Comparison of ENCODE assay signal across 9 cellular contexts in genomic region chr1:161529463-161530104, GRCh38. TPM values are rescaled to one million over a fixed set of nuclear protein-coding genes. Genes with fewer than 3 reads are reported as not detected.
DNase-seq lines count a peak whose midpoint lies in the region; ATAC-seq, FAIRE-seq and TF ChIP-seq lines count a peak whose summit lies in the region.
"Not testable (repeated sequence)": the region's sequence is repeated elsewhere in the genome, so short reads cannot be mapped to it uniquely, and the experiment has no call there.
"Had no signal": no experiment of that assay in that cellular context is flagged by ENCODE, and none has a peak within 500 bp of the region (broad histone marks: within the 10 kb centered on the region; RNA-seq: fewer than 3 reads in every experiment).

No MANE protein-coding gene starts in this region.

- not testable (repeated sequence) for H2AFZ ChIP-seq in MM.1S (ENCODE audit: low read length); endothelial cell of umbilical vein (ENCODE audit: low read depth, low read length); trophoblast cell (ENCODE audit: insufficient read depth, low read length, poor library complexity)

- no CpG with 5 or more reads among the region's 19 CpGs for WGBS in trophoblast cell (ENCODE audit: extremely low coverage, insufficient coverage, insufficient read length)

- not testable (repeated sequence) for TF ChIP-seq POLR2A in endothelial cell of umbilical vein (IDR thresholded peaks at IDR 0.05; ENCODE audit: low read depth, low read length); vagina (IDR thresholded peaks at IDR 0.05)

- CTCF ChIA-PET in endothelial cell of umbilical vein (lab: Charles Lee): not testable (repeated sequence)

- TF ChIP-seq CTCF in MM.1S (IDR thresholded peaks at IDR 0.05; ENCODE audit: low read length); endothelial cell of umbilical vein (IDR thresholded peaks at IDR 0.05; ENCODE audit: extremely low read depth in 1 of 2, insufficient read depth in 1 of 2, low read depth in 1 of 2, low read length in 2 of 2); left lung (IDR thresholded peaks at IDR 0.05); vagina (IDR thresholded peaks at IDR 0.05): not testable (repeated sequence)

- not testable (repeated sequence) for H2BK120ac ChIP-seq in trophoblast cell (ENCODE audit: insufficient read depth, low read length, poor library complexity)

- not testable (repeated sequence) for H3K9me2 ChIP-seq in MM.1S (replicated peaks; ENCODE audit: insufficient read depth, low read length)

- H3K36me3 Mint-ChIP-seq in activated naive CD8-positive, alpha-beta T cell: not testable (repeated sequence)

- intact Hi-C loops in endothelial cell of umbilical vein (cut with micrococcal nuclease): loop anchor here (1.0 to 5.0 kb wide), 4 partner anchors 11 to 198 kb away; no protein-coding TSS in a partner anchor
- intact Hi-C loops in left lung (cut with DNase I); vagina (cut with DNase I): not testable (repeated sequence)

- H3K36me3 ChIP-seq in MM.1S (replicated peaks; ENCODE audit: insufficient read depth, low read length); endothelial cell of umbilical vein (ENCODE audit: control insufficient read depth in 2 of 2, extremely low read depth in 1 of 2, insufficient read depth in 2 of 2, low read length in 2 of 2); left lung; trophoblast cell (ENCODE audit: control insufficient read depth in 1 of 2, insufficient read depth in 2 of 2, low read length in 2 of 2); vagina: not testable (repeated sequence)

- ATAC-seq in SK-N-SH treated with all-trans-retinoic acid at 6 μM for 48 hours (peak; percentile 1), left lung (peak; percentile 6)

- dilution Hi-C loops in endothelial cell of umbilical vein (cut with MboI; ENCODE audit: extremely low pct_ligation_motif_present, low sequenced_read_pairs): not testable (repeated sequence)

- POLR2A ChIA-PET in endothelial cell of umbilical vein (lab: Charles Lee): not testable (repeated sequence)

- not testable (repeated sequence) for H3K18ac ChIP-seq in trophoblast cell (ENCODE audit: low read length)

- not testable (repeated sequence) for H3K4ac ChIP-seq in trophoblast cell (ENCODE audit: low read depth, low read length)

- H3K23ac ChIP-seq in trophoblast cell (ENCODE audit: low read length): not testable (repeated sequence)

- not testable (repeated sequence) for H2BK12ac ChIP-seq in trophoblast cell (ENCODE audit: low read length)

- not testable (repeated sequence) for H3K27me3 ChIP-seq in MM.1S (replicated peaks; ENCODE audit: insufficient read depth, low read length); endothelial cell of umbilical vein (ENCODE audit: control insufficient read depth in 2 of 2, insufficient read depth in 2 of 2, low read length in 2 of 2); left lung; vagina
- H3K27me3 ChIP-seq in trophoblast cell (ENCODE audit: insufficient read depth, low read length): peaks cover 10% of the 10 kb centered on the region

- not testable (repeated sequence) for H3K79me2 ChIP-seq in MM.1S (ENCODE audit: low read length); endothelial cell of umbilical vein (ENCODE audit: control insufficient read depth, insufficient read depth, low read length); trophoblast cell (ENCODE audit: control insufficient read depth, insufficient read depth, low read length, poor library complexity)

- H3K4me3 ChIP-seq in GM08714 (ENCODE audit: low read length) (peak overlapping the region; percentile 86), MM.1S (ENCODE audit: low read length) (peak overlapping the region; percentile 64), endothelial cell of umbilical vein (replicated peaks in 1 of 3; ENCODE audit: insufficient read depth in 1 of 3, low read depth in 1 of 3, low read length in 3 of 3) (peak overlapping the region in 2 of 3 experiments; percentile 16 to 36), left lung (peak overlapping the region; percentile 58 to 60), vagina (peak overlapping the region; percentile 68 to 79)
- not testable (repeated sequence) for H3K4me3 ChIP-seq in trophoblast cell (ENCODE audit: low read depth, low read length)

- H2BK5ac ChIP-seq in trophoblast cell (ENCODE audit: low read depth, low read length, poor library complexity): not testable (repeated sequence)

- not testable (repeated sequence) for H2AK5ac ChIP-seq in trophoblast cell (ENCODE audit: low read length)

- not testable (repeated sequence) for H3K79me1 ChIP-seq in trophoblast cell (ENCODE audit: low read length)

- H3K4me1 Mint-ChIP-seq in activated naive CD8-positive, alpha-beta T cell (ENCODE audit: low read depth): peaks cover 31% of the 10 kb centered on the region

- not testable (repeated sequence) for H3K27me3 Mint-ChIP-seq in activated naive CD8-positive, alpha-beta T cell

- not testable (repeated sequence) for H3K14ac ChIP-seq in trophoblast cell (ENCODE audit: low read length)

- H4K12ac ChIP-seq in trophoblast cell (ENCODE audit: low read depth, low read length): not testable (repeated sequence)

- peak overlapping the region; percentile 58 for H3K4me2 ChIP-seq in MM.1S (ENCODE audit: low read depth, low read length)
- H3K4me2 ChIP-seq in endothelial cell of umbilical vein (ENCODE audit: insufficient read depth, low read length): peak overlapping the region; percentile 47
- H3K4me2 ChIP-seq in trophoblast cell (ENCODE audit: low read length): peak overlapping the region; percentile 60

- H4K91ac ChIP-seq in trophoblast cell (ENCODE audit: low read depth, low read length): not testable (repeated sequence)

- H3K9me3 Mint-ChIP-seq in activated naive CD8-positive, alpha-beta T cell (ENCODE audit: low read depth): not testable (repeated sequence)

- not testable (repeated sequence) for H3K9me3 ChIP-seq in MM.1S (replicated peaks; ENCODE audit: insufficient read depth, low read length); endothelial cell of umbilical vein (replicated peaks; ENCODE audit: control insufficient read depth, insufficient read depth, low read length); left lung; trophoblast cell (ENCODE audit: insufficient read depth, low read depth, low read length); vagina

- not testable (repeated sequence) for H3K9me1 ChIP-seq in endothelial cell of umbilical vein (replicated peaks; ENCODE audit: control insufficient read depth, extremely low read depth, insufficient read depth, low read length)

- peak; percentile 42 for FAIRE-seq in endothelial cell of umbilical vein (lab: Jason Lieb, UNC)

- H3K27ac Mint-ChIP-seq in activated naive CD8-positive, alpha-beta T cell: peak overlapping the region; percentile 98

- not testable (repeated sequence) for H3K27ac ChIP-seq in MM.1S (ENCODE audit: low read length); endothelial cell of umbilical vein (ENCODE audit: insufficient read depth, low read depth, low read length); trophoblast cell (ENCODE audit: low read depth, low read length)
- H3K27ac ChIP-seq in left lung (peak overlapping the region; percentile 84 to 93), vagina (peak overlapping the region; percentile 99)

- not testable (repeated sequence) for BruUV-seq in endothelial cell of umbilical vein (replicated peaks; lab: Mats Ljungman, UMichigan)

- not testable (repeated sequence) for H4K20me1 ChIP-seq in MM.1S (ENCODE audit: insufficient read depth, low read length); endothelial cell of umbilical vein (replicated peaks; ENCODE audit: control insufficient read depth, extremely low read depth, insufficient read depth, low read length)

- peaks cover 21% of the 10 kb centered on the region for H3F3A ChIP-seq in MM.1S (ENCODE audit: insufficient read depth, low read length)

- not testable (repeated sequence) for H3K4me1 ChIP-seq in MM.1S (ENCODE audit: low read length); trophoblast cell (ENCODE audit: control insufficient read depth in 1 of 2, insufficient read depth in 2 of 2, low read length in 2 of 2)
- H3K4me1 ChIP-seq in endothelial cell of umbilical vein (ENCODE audit: control insufficient read depth, extremely low read depth, insufficient read depth, low read length) (peaks cover 12% of the 10 kb centered on the region), left lung (peaks cover 0 to 35% of the 10 kb centered on the region in 2 donors), vagina (peaks cover 12% of the 10 kb centered on the region)

- DNase-seq in MM.1S; endothelial cell of umbilical vein (ENCODE audit: low read depth, low spot score); left lung; vagina (ENCODE audit: extremely low spot score in 2 of 2): not testable (repeated sequence)
- DNase-seq in trophoblast cell: peak in 1 of 2 donors; percentile 42

- H3K4me3 Mint-ChIP-seq in activated naive CD8-positive, alpha-beta T cell: peak overlapping the region; percentile 96

- H3K9ac ChIP-seq in MM.1S (ENCODE audit: low read length): peak overlapping the region; percentile 71; the same call in 1 of the 2 replicates
- H3K9ac ChIP-seq in endothelial cell of umbilical vein (replicated peaks; ENCODE audit: extremely low read depth, insufficient read depth, low read length); trophoblast cell (ENCODE audit: low read length): not testable (repeated sequence)

- H4K8ac ChIP-seq in trophoblast cell (ENCODE audit: low read depth, low read length): not testable (repeated sequence)

RNA-seq across cellular contexts. Expression of gene HSPA6, which starts 5.2 kb away (rescaled TPM):
- total RNA-seq in endothelial cell of umbilical vein (0.13 TPM in 1 of 2 replicates, not detected in the other), left lung (10 to 100 TPM in 1 of 2 donors, 1 to 10 TPM in 1; 7.1 to 18.7 TPM), vagina (0.98 TPM)
- polyA plus RNA-seq in endothelial cell of umbilical vein: 0.03 and 0.10 TPM in 2 replicates
- 0.04 and 0.13 TPM in 2 replicates for polyA plus RNA-seq in endothelial cell of umbilical vein (2011; cell fraction: cytosol; rRNA removed)
- 0.07 and 0.08 TPM in 2 replicates for polyA plus RNA-seq in endothelial cell of umbilical vein (2011; cell fraction: nucleus; rRNA removed)
- polyA plus RNA-seq in endothelial cell of umbilical vein (2012): 0.07 TPM in 1 of 2 replicates, not detected in the other
- 0.13 and 0.51 TPM in 2 replicates for polyA minus RNA-seq in endothelial cell of umbilical vein
- not detected for polyA minus RNA-seq in endothelial cell of umbilical vein (2011; cell fraction: cytosol; rRNA and poly(A)+ RNA removed)
- polyA minus RNA-seq in endothelial cell of umbilical vein (2011; cell fraction: nucleus; rRNA and poly(A)+ RNA removed): 0.19 TPM in 1 of 2 replicates, not detected in the other
- 2.1 and 2.6 TPM in 2 replicates for polyA plus RNA-seq in trophoblast cell (2013)

RNA-seq across cellular contexts. Expression of gene FCGR3A, which starts 20.0 kb away (rescaled TPM):
- total RNA-seq in endothelial cell of umbilical vein (not detected in 2 replicates), left lung (100 to 1,000 TPM in 1 of 2 donors, 10 to 100 TPM in 1; 56.3 to 237 TPM), vagina (14.2 TPM)
- not detected in 2 replicates for polyA plus RNA-seq in endothelial cell of umbilical vein
- not detected in 2 replicates for polyA plus RNA-seq in endothelial cell of umbilical vein (2011; cell fraction: cytosol; rRNA removed)
- not detected in 2 replicates for polyA plus RNA-seq in endothelial cell of umbilical vein (2011; cell fraction: nucleus; rRNA removed)
- not detected in 2 replicates for polyA plus RNA-seq in endothelial cell of umbilical vein (2012)
- not detected in 2 replicates for polyA minus RNA-seq in endothelial cell of umbilical vein
- polyA minus RNA-seq in endothelial cell of umbilical vein (2011; cell fraction: cytosol; rRNA and poly(A)+ RNA removed): not detected
- polyA minus RNA-seq in endothelial cell of umbilical vein (2011; cell fraction: nucleus; rRNA and poly(A)+ RNA removed): not detected in 2 replicates
- 0.01 and 0.04 TPM in 2 replicates for polyA plus RNA-seq in trophoblast cell (2013)
- total RNA-seq: G401 had no signal

RNA-seq across cellular contexts. Expression of gene FCGR2A, which starts 24.3 kb away (rescaled TPM):
- total RNA-seq in endothelial cell of umbilical vein: not detected in 2 replicates
- not detected in 2 replicates for polyA plus RNA-seq in endothelial cell of umbilical vein
- not detected in 2 replicates for polyA plus RNA-seq in endothelial cell of umbilical vein (2011; cell fraction: cytosol; rRNA removed)
- not detected in 2 replicates for polyA plus RNA-seq in endothelial cell of umbilical vein (2011; cell fraction: nucleus; rRNA removed)
- polyA plus RNA-seq in endothelial cell of umbilical vein (2012): 0.20 and 0.24 TPM in 2 replicates
- polyA minus RNA-seq in endothelial cell of umbilical vein: 2.8 and 3.0 TPM in 2 replicates
- not detected for polyA minus RNA-seq in endothelial cell of umbilical vein (2011; cell fraction: cytosol; rRNA and poly(A)+ RNA removed)
- not detected in 2 replicates for polyA minus RNA-seq in endothelial cell of umbilical vein (2011; cell fraction: nucleus; rRNA and poly(A)+ RNA removed)
- 100 to 1,000 TPM in 1 of 2 donors, 10 to 100 TPM in 1; 80.0 to 135 TPM for total RNA-seq in left lung
- 0.01 and 0.07 TPM in 2 replicates for polyA plus RNA-seq in trophoblast cell (2013)
- 26.3 TPM for total RNA-seq in vagina

Comparison
In these comparisons a context has a peak if more than half of its experiments do, and no peak if none do; other contexts are left out.
1. RNA of gene FCGR3A, which starts 20.0 kb away (total RNA-seq): 56.3 to 237 TPM in left lung and 14.2 TPM in vagina (single experiment); not detected in endothelial cell of umbilical vein; every median in the first group is over 10 times any median in the second.
2. RNA of gene FCGR2A, which starts 24.3 kb away (total RNA-seq): 80.0 to 135 TPM in left lung and 26.3 TPM in vagina (single experiment); not detected in endothelial cell of umbilical vein; every median in the first group is over 10 times any median in the second.
3. Peak in every context shown above with its lines, with median percentiles within 50 percentile points of each other: H3K4me2 ChIP-seq.